In the genomic region with DNA sequence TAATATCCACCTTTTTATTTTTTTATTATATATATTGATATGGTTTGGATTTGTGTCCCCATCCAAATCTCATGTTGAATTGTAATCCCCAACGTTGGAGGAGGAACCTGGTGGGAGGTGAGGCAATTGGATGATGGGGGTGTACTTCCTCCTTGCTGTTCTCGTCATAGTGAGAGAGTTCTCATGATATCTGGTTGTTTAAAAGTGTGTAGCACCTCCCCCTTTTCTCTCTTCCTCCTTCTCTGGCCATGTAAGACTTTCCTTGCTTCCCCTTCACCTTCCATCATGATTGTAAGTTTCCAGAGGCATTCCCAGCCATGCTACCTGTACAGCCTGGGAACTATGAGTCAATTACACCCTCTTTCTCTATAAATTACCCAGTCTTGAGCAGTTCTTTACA, we compare ENCODE assay signal across 23 cellular contexts.
"Had no signal": no experiment of that assay in that cellular context is flagged by ENCODE, and none has a peak within 500 bp of the region (broad histone marks: within the 10 kb centered on the region; RNA-seq: fewer than 3 reads in every experiment).

No MANE protein-coding gene starts in this region.

- DNase-seq: activated CD4-positive, alpha-beta memory T cell treated with anti-CD3 and anti-CD28 coated beads, Interleukin-2, amount 10 ng/mL, durations not matched to agents 7 days and 5 days; activated CD4-positive, alpha-beta T cell treated with anti-CD3 and anti-CD28 coated beads, Interleukin-2, amount 10 ng/mL, durations not matched to agents 24 days and 14 days; activated effector memory CD4-positive, alpha-beta T cell treated with Interleukin-2 at 50 U/mL for 16 hours; activated naive CD4-positive, alpha-beta T cell treated with anti-CD3 and anti-CD28 coated beads, Interleukin-2, amount 10 ng/mL, durations not matched to agents 7 days and 5 days; activated T-cell treated with anti-CD3 and anti-CD28 coated beads, Interleukin-2, amount 50 U/mL, for 72 hours; amygdala; colonic mucosa; glutamatergic neuron; immature natural killer cell; lower lobe of right lung; mesendoderm; naive B cell; nucleus accumbens; posterior cingulate gyrus; right lobe of liver; stimulated activated CD4-positive, alpha-beta T cell treated with anti-CD3 and anti-CD28 coated beads, Interleukin-2, amount 100 ng/mL, for 24 hours; stomach had no signal

- H3K9me3 ChIP-seq: colonic mucosa, esophagus muscularis mucosa, lower lobe of right lung, right lobe of liver, stomach, suprapubic skin, tibial nerve had no signal

- H3K27ac ChIP-seq: colonic mucosa, esophagus muscularis mucosa, hepatocyte, lower lobe of right lung, right lobe of liver, skin epidermis, stomach, suprapubic skin, tibial nerve, VCaP had no signal

- H3K4me1 ChIP-seq: colonic mucosa, esophagus muscularis mucosa, lower lobe of right lung, right lobe of liver, stomach, suprapubic skin had no signal

- H2AFZ ChIP-seq: hepatocyte had no signal

- H3K79me2 ChIP-seq: hepatocyte had no signal

- H3K4me2 ChIP-seq: hepatocyte had no signal

- H3K36me3 ChIP-seq: colonic mucosa, esophagus muscularis mucosa, lower lobe of right lung, right lobe of liver, stomach, suprapubic skin, tibial nerve had no signal

- H3K4me3 ChIP-seq: colonic mucosa, esophagus muscularis mucosa, hepatocyte, lower lobe of right lung, right lobe of liver, skin epidermis, stomach, suprapubic skin, tibial nerve had no signal

- H3K27me3 ChIP-seq: colonic mucosa, right lobe of liver had no signal
